In the genomic region with DNA sequence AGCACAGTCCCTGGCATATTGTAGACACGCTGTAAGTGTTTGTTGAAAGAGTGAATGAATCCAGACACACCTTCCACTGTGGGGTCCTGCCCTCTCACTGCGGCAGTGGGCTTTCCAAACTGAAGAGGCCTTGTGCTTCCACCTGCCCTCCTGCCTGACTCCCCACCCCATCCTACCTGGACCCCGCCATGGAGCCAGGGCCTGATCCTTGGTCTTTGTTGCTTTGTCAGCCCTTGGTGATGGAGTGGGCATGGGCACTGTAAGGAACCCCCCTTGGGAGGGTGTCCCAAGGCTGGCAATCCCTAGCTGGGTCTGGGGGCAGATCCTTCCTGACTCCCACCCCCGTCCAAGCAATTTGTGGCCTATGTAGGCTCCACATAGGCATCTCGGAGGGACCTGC, we compare ENCODE assay signal across 23 cellular contexts. TPM values are rescaled to one million over a fixed set of nuclear protein-coding genes. Genes with fewer than 3 reads are reported as not detected.
DNase-seq lines count a peak whose midpoint lies in the region; TF ChIP-seq lines count a peak whose summit lies in the region.
"Had no signal": no experiment of that assay in that cellular context is flagged by ENCODE, and none has a peak within 500 bp of the region (broad histone marks: within the 10 kb centered on the region; RNA-seq: fewer than 3 reads in every experiment).

No MANE protein-coding gene starts in this region.

- H3K36me3 ChIP-seq in esophagus squamous epithelium (no peaks in the 10 kb centered on the region), neural progenitor cell (no peaks in the 10 kb centered on the region), subcutaneous abdominal adipose tissue (ENCODE audit: control insufficient read depth in 5 of 5, insufficient read depth in 5 of 5, low read length in 5 of 5) (peaks cover 0 to 2% (median 0%) of the 10 kb centered on the region in 5 donors), MM.1S (replicated peaks; ENCODE audit: insufficient read depth, low read length) (no peaks in the 10 kb centered on the region)
- H3K36me3 ChIP-seq: left lung, MG63 had no signal

- no peaks in the 10 kb centered on the region for H3K9me2 ChIP-seq in MM.1S (replicated peaks; ENCODE audit: insufficient read depth, low read length)

- no peaks in the 10 kb centered on the region for H3K27me3 ChIP-seq in esophagus squamous epithelium
- no peaks in the 10 kb centered on the region for H3K27me3 ChIP-seq in neural progenitor cell
- H3K27me3 ChIP-seq in subcutaneous abdominal adipose tissue (ENCODE audit: control insufficient read depth in 5 of 5, insufficient read depth in 4 of 5, low read length in 5 of 5), result no peaks in the 10 kb centered on the region
- no peaks in the 10 kb centered on the region for H3K27me3 ChIP-seq in MM.1S (replicated peaks; ENCODE audit: insufficient read depth, low read length)
- H3K27me3 ChIP-seq: left lung, MG63 had no signal

- H3K27ac ChIP-seq in RWPE1, result peak overlapping the region; percentile 6; the same call in 1 of the 2 replicates
- peak overlapping the region in 3 of 4 donors; percentile 64 to 80 (median 80) for H3K27ac ChIP-seq in esophagus squamous epithelium
- H3K27ac ChIP-seq in neural progenitor cell, result no peak overlapping the region
- H3K27ac ChIP-seq in subcutaneous abdominal adipose tissue (ENCODE audit: low read depth, low read length), result peak overlapping the region; percentile 82
- no peak overlapping the region for H3K27ac ChIP-seq in MM.1S (ENCODE audit: low read length)
- H3K27ac ChIP-seq: coronary artery, left lung, psoas muscle had no signal

- H3K4me1 ChIP-seq in esophagus squamous epithelium, result peaks cover 0 to 32% (median 18%) of the 10 kb centered on the region in 3 donors
- peaks cover 22% of the 10 kb centered on the region for H3K4me1 ChIP-seq in neural progenitor cell
- H3K4me1 ChIP-seq in subcutaneous abdominal adipose tissue (ENCODE audit: control insufficient read depth in 5 of 5, insufficient read depth in 5 of 5, low read length in 5 of 5), result peaks cover 0 to 31% (median 22%) of the 10 kb centered on the region in 5 donors
- no peaks in the 10 kb centered on the region for H3K4me1 ChIP-seq in MM.1S (ENCODE audit: low read length)
- H3K4me1 ChIP-seq: left lung had no signal

- no peaks in the 10 kb centered on the region for H3K9me3 Mint-ChIP-seq in neural progenitor cell
- H3K9me3 Mint-ChIP-seq: CD8-positive, alpha-beta memory T cell; endodermal cell; mesothelial cell of epicardium had no signal

- DNase-seq in RWPE1 (ENCODE audit: low spot score) (no peak), esophagus squamous epithelium (lab: John Stamatoyannopoulos, UW) (no peak), neural progenitor cell (ENCODE audit: low spot score) (no peak), H4 (ENCODE audit: low spot score) (no peak), MM.1S (no peak)
- DNase-seq in stimulated activated CD4-positive, alpha-beta T cell treated with anti-CD3 and anti-CD28 coated beads, Interleukin-4, amount 100 ng/mL, for 24 hours, result no peak
- DNase-seq: activated gamma-delta T cell; AML-193; CD8-positive, alpha-beta memory T cell; DMS79; endodermal cell; left lung; NCI-H1417 treated with DMSO at 0.1 percent for 48 hours; NCI-H2107; NCI-H526; psoas muscle; stimulated activated CD4-positive, alpha-beta T cell treated with anti-CD3 and anti-CD28 coated beads, Interleukin-12 subunit alpha, Interleukin-12 subunit beta, amount 100 ng/mL, for 4 hours; T-helper 17 cell had no signal

- H3K27ac Mint-ChIP-seq in neural progenitor cell, result no peak overlapping the region
- H3K27ac Mint-ChIP-seq: CD8-positive, alpha-beta memory T cell; endodermal cell; mesothelial cell of epicardium; T-helper 17 cell had no signal

- H3K9me3 ChIP-seq in esophagus squamous epithelium, result no peaks in the 10 kb centered on the region
- no peaks in the 10 kb centered on the region for H3K9me3 ChIP-seq in neural progenitor cell (ENCODE audit: low read depth)
- no peaks in the 10 kb centered on the region for H3K9me3 ChIP-seq in subcutaneous abdominal adipose tissue (ENCODE audit: control insufficient read depth in 5 of 5, low read length in 5 of 5)
- no peaks in the 10 kb centered on the region for H3K9me3 ChIP-seq in MM.1S (replicated peaks; ENCODE audit: insufficient read depth, low read length)
- H3K9me3 ChIP-seq: left lung, MG63, psoas muscle had no signal

- 86 to 88% methylated on average over 2 to 5 of the region's 5 CpGs for WGBS in esophagus squamous epithelium, 2 donors

- POLR2A ChIA-PET in RWPE1 (lab: Yijun Ruan, JAX; ENCODE audit: low non-redundant PET), result no interaction called here

- peaks cover 7% of the 10 kb centered on the region for H3K36me3 Mint-ChIP-seq in neural progenitor cell
- H3K36me3 Mint-ChIP-seq: CD8-positive, alpha-beta memory T cell; mesothelial cell of epicardium had no signal

- H3K4me2 ChIP-seq in neural progenitor cell, result peak overlapping the region; percentile 4
- no peak overlapping the region for H3K4me2 ChIP-seq in MM.1S (ENCODE audit: low read depth, low read length)

- H4K20me1 ChIP-seq in neural progenitor cell (ENCODE audit: low read depth), result no peaks in the 10 kb centered on the region
- no peaks in the 10 kb centered on the region for H4K20me1 ChIP-seq in MM.1S (ENCODE audit: insufficient read depth, low read length)

- no peak overlapping the region for H3K4me3 Mint-ChIP-seq in neural progenitor cell
- H3K4me3 Mint-ChIP-seq: CD8-positive, alpha-beta memory T cell; endodermal cell; mesothelial cell of epicardium; T-helper 17 cell had no signal

- H3F3A ChIP-seq in neural progenitor cell (ENCODE audit: low read depth), result peaks cover 9% of the 10 kb centered on the region
- H3F3A ChIP-seq in MM.1S (ENCODE audit: insufficient read depth, low read length), result no peaks in the 10 kb centered on the region

- no peak for TF ChIP-seq POLR2A in esophagus squamous epithelium (IDR thresholded peaks at IDR 0.05)

- H3K4me3 ChIP-seq in esophagus squamous epithelium (no peak overlapping the region), neural progenitor cell (no peak overlapping the region), subcutaneous abdominal adipose tissue (ENCODE audit: low read depth in 1 of 5, low read length in 5 of 5) (no peak overlapping the region), MM.1S (ENCODE audit: low read length) (no peak overlapping the region)
- H3K4me3 ChIP-seq: coronary artery, K562, left lung, MG63, psoas muscle had no signal

- no peaks in the 10 kb centered on the region for H3K27me3 Mint-ChIP-seq in neural progenitor cell (ENCODE audit: insufficient read depth, low read depth)
- H3K27me3 Mint-ChIP-seq: T-helper 17 cell had no signal

- no peak overlapping the region for H2AFZ ChIP-seq in neural progenitor cell (replicated peaks)
- H2AFZ ChIP-seq in MM.1S (ENCODE audit: low read length), result no peak overlapping the region

- intact Hi-C loops in esophagus squamous epithelium (cut with DNase I), result no loop called here

- H3K9ac ChIP-seq in neural progenitor cell (no peak overlapping the region), subcutaneous abdominal adipose tissue (ENCODE audit: low read length in 5 of 5) (no peak overlapping the region), MM.1S (ENCODE audit: low read length) (no peak overlapping the region)

- TF ChIP-seq CTCF in RWPE1 (conservative IDR thresholded peaks at IDR 0.05; ENCODE audit: low read depth) (no peak), esophagus squamous epithelium (IDR thresholded peaks at IDR 0.05) (no peak), neural progenitor cell (IDR thresholded peaks at IDR 0.05) (no peak), MM.1S (IDR thresholded peaks at IDR 0.05; ENCODE audit: low read length) (no peak)

- CTCF ChIA-PET in RWPE1 (lab: Yijun Ruan, JAX), result no interaction called here

- H3K79me2 ChIP-seq in neural progenitor cell (ENCODE audit: low read depth) (no peaks in the 10 kb centered on the region), MM.1S (ENCODE audit: low read length) (no peaks in the 10 kb centered on the region)

- H3K4me1 Mint-ChIP-seq in neural progenitor cell, result peaks cover 45% of the 10 kb centered on the region
- H3K4me1 Mint-ChIP-seq: CD8-positive, alpha-beta memory T cell; T-helper 17 cell had no signal

RNA-seq across cellular contexts. Expression of gene KLHL29, which starts 33.1 kb away (rescaled TPM):
- total RNA-seq in esophagus squamous epithelium (10 to 100 TPM in 1 of 4 donors, 1 to 10 TPM in 3; 3.4 to 11.8 (median 5.9) TPM), neural progenitor cell (ENCODE audit: low replicate concordance) (1.6 and 2.3 TPM in 2 replicates)
- total RNA-seq in H4 (2014; rRNA removed; shearing (Covaris generic)), result 1.8 and 2.1 TPM in 2 replicates

Comparison
In these comparisons a context has a peak if more than half of its experiments do, and no peak if none do; other contexts are left out.
1. H3K27ac ChIP-seq: peak in RWPE1 (single experiment), esophagus squamous epithelium (3 of 4) and subcutaneous abdominal adipose tissue (single experiment); none in neural progenitor cell (single experiment) and MM.1S (single experiment).